Comparison of ENCODE assay signal across 16 cellular contexts in genomic region chr11:35852056-35852455, GRCh38.
DNase-seq lines count a peak whose midpoint lies in the region; ATAC-seq, FAIRE-seq and TF ChIP-seq lines count a peak whose summit lies in the region.
"Had no signal": no experiment of that assay in that cellular context is flagged by ENCODE, and none has a peak within 500 bp of the region (broad histone marks: within the 10 kb centered on the region; RNA-seq: fewer than 3 reads in every experiment).

No MANE protein-coding gene starts in this region.

- no peak overlapping the region for H3K18ac ChIP-seq in H1 (ENCODE audit: extremely low read depth, low read length)

- H4K8ac ChIP-seq in H1 (ENCODE audit: extremely low read depth, insufficient read depth, low read length) = peak overlapping the region; percentile 75

- H3K27ac ChIP-seq in H1 (ENCODE audit: low read depth, low read length) = no peak overlapping the region

- no peak overlapping the region for H3K4me3 Mint-ChIP-seq in WTC11
- H3K4me3 Mint-ChIP-seq in activated T-helper 1 cell treated with anti-CD3 and anti-CD28 coated beads, Interleukin-12 subunit alpha, Interleukin-12 subunit beta, Interleukin-2, Interleukin-4 antibody, amounts not matched to agents 30 ng/mL and 10 ng/mL and 1 ng/mL, durations not matched to agents 14 hours and 24 hours and 36 hours = no peak overlapping the region
- H3K4me3 Mint-ChIP-seq in activated naive CD8-positive, alpha-beta T cell treated with anti-CD3 and anti-CD28 coated beads, Interleukin-2, amount 50 U/mL, for 24 hours = no peak overlapping the region
- H3K4me3 Mint-ChIP-seq: dendritic cell treated with granulocyte-macrophage colony-stimulating factor and Interleukin-4, amounts not matched to agents 40 ng/mL and 50 ng/mL, for 4 days; stimulated activated naive B cell treated with anti-CD40 and anti-IgM and Interleukin-4, amounts not matched to agents 10 μg/mL and 1 μg/mL and 100 μg/mL, for 72 hours had no signal

- TF ChIP-seq CTCF in H1 (IDR thresholded peaks at IDR 0.05; ENCODE audit: control extremely low read depth in 1 of 3, insufficient read depth in 1 of 3, low read depth in 1 of 3, low read length in 3 of 3) = no peak
- no peak for TF ChIP-seq CTCF in WTC11 (IDR thresholded peaks at IDR 0.05)

- no peak overlapping the region for H3K9ac ChIP-seq in H1 (replicated peaks in 1 of 4; ENCODE audit: extremely low read depth in 1 of 4, low read depth in 3 of 4, low read length in 3 of 4)

- H3K4me1 Mint-ChIP-seq in WTC11 = peaks cover 12% of the 10 kb centered on the region; the same call in 1 of the 2 replicates
- no peaks in the 10 kb centered on the region for H3K4me1 Mint-ChIP-seq in activated T-helper 1 cell treated with anti-CD3 and anti-CD28 coated beads, Interleukin-12 subunit alpha, Interleukin-12 subunit beta, Interleukin-2, Interleukin-4 antibody, amounts not matched to agents 30 ng/mL and 10 ng/mL and 1 ng/mL, durations not matched to agents 14 hours and 24 hours and 36 hours (ENCODE audit: low read depth)
- no peaks in the 10 kb centered on the region for H3K4me1 Mint-ChIP-seq in activated naive CD8-positive, alpha-beta T cell treated with anti-CD3 and anti-CD28 coated beads, Interleukin-2, amount 50 U/mL, for 24 hours
- H3K4me1 Mint-ChIP-seq: stimulated activated naive B cell treated with anti-CD40 and anti-IgM and Interleukin-4, amounts not matched to agents 10 μg/mL and 1 μg/mL and 100 μg/mL, for 72 hours had no signal

- H2BK120ac ChIP-seq in H1 (replicated peaks; ENCODE audit: low read depth, low read length) = no peak overlapping the region

- no peak overlapping the region for H3K23ac ChIP-seq in H1 (ENCODE audit: insufficient read length)

- CTCF ChIA-PET in H1 (lab: Charles Lee; ENCODE audit: partially characterized antibody) (interaction anchor here (0.7 to 4.3 kb wide), 6 partner anchors 10 to 250 kb away, joined by 3 to 15 read pairs (median 7); no protein-coding TSS in a partner anchor), WTC11 (lab: Charles Lee) (interaction anchor here (1.2 to 3.1 kb wide), 2 partner anchors 16 to 30 kb away, joined by 4 to 25 read pairs; no protein-coding TSS in a partner anchor)

- H3K9me3 Mint-ChIP-seq in WTC11 = no peaks in the 10 kb centered on the region
- H3K9me3 Mint-ChIP-seq in activated T-helper 1 cell treated with anti-CD3 and anti-CD28 coated beads, Interleukin-12 subunit alpha, Interleukin-12 subunit beta, Interleukin-2, Interleukin-4 antibody, amounts not matched to agents 30 ng/mL and 10 ng/mL and 1 ng/mL, durations not matched to agents 14 hours and 24 hours and 36 hours = no peaks in the 10 kb centered on the region
- no peaks in the 10 kb centered on the region for H3K9me3 Mint-ChIP-seq in activated naive CD8-positive, alpha-beta T cell treated with anti-CD3 and anti-CD28 coated beads, Interleukin-2, amount 50 U/mL, for 24 hours
- H3K9me3 Mint-ChIP-seq: dendritic cell treated with granulocyte-macrophage colony-stimulating factor and Interleukin-4, amounts not matched to agents 40 ng/mL and 50 ng/mL, for 4 days; stimulated activated naive B cell treated with anti-CD40 and anti-IgM and Interleukin-4, amounts not matched to agents 10 μg/mL and 1 μg/mL and 100 μg/mL, for 72 hours had no signal

- intact Hi-C loops in activated T-helper 1 cell treated with anti-CD3 and anti-CD28 coated beads, Interleukin-12 subunit alpha, Interleukin-12 subunit beta, Interleukin-2, Interleukin-4 antibody, amounts not matched to agents 30 ng/mL and 10 ng/mL and 1 ng/mL, durations not matched to agents 14 hours and 24 hours and 36 hours (cut with micrococcal nuclease) = no loop called here

- H3K27ac Mint-ChIP-seq in WTC11 = no peak overlapping the region
- no peak overlapping the region for H3K27ac Mint-ChIP-seq in activated T-helper 1 cell treated with anti-CD3 and anti-CD28 coated beads, Interleukin-12 subunit alpha, Interleukin-12 subunit beta, Interleukin-2, Interleukin-4 antibody, amounts not matched to agents 30 ng/mL and 10 ng/mL and 1 ng/mL, durations not matched to agents 14 hours and 24 hours and 36 hours
- H3K27ac Mint-ChIP-seq in activated naive CD8-positive, alpha-beta T cell treated with anti-CD3 and anti-CD28 coated beads, Interleukin-2, amount 50 U/mL, for 24 hours = no peak overlapping the region
- H3K27ac Mint-ChIP-seq: dendritic cell treated with granulocyte-macrophage colony-stimulating factor and Interleukin-4, amounts not matched to agents 40 ng/mL and 50 ng/mL, for 4 days; stimulated activated naive B cell treated with anti-CD40 and anti-IgM and Interleukin-4, amounts not matched to agents 10 μg/mL and 1 μg/mL and 100 μg/mL, for 72 hours had no signal

- TF ChIP-seq RAD21 in H1 (IDR thresholded peaks at IDR 0.05 in 1 of 2, conservative IDR thresholded peaks at IDR 0.05 in 1 of 2; ENCODE audit: low read depth in 2 of 2, low read length in 2 of 2) = no peak

- ATAC-seq in WTC11 (no peak), HG03159 (IDR thresholded peaks at IDR 0.05; ENCODE audit: unreplicated experiment) (no peak)
- ATAC-seq in activated naive CD8-positive, alpha-beta T cell treated with anti-CD3 and anti-CD28 coated beads, Interleukin-2, amount 50 U/mL, for 24 hours = no peak
- ATAC-seq: stimulated activated naive B cell treated with anti-CD40 and anti-IgM and Interleukin-4, amounts not matched to agents 10 μg/mL and 1 μg/mL and 100 μg/mL, for 72 hours had no signal

- no peak overlapping the region for H3K4ac ChIP-seq in H1 (replicated peaks; ENCODE audit: insufficient read length, low read depth, low read length)

- no peaks in the 10 kb centered on the region; the same call in 1 of the 2 replicates for H3K27me3 Mint-ChIP-seq in WTC11 (ENCODE audit: low read depth)
- H3K27me3 Mint-ChIP-seq in activated T-helper 1 cell treated with anti-CD3 and anti-CD28 coated beads, Interleukin-12 subunit alpha, Interleukin-12 subunit beta, Interleukin-2, Interleukin-4 antibody, amounts not matched to agents 30 ng/mL and 10 ng/mL and 1 ng/mL, durations not matched to agents 14 hours and 24 hours and 36 hours (ENCODE audit: insufficient read depth) = peaks cover 1% of the 10 kb centered on the region
- peaks cover 3% of the 10 kb centered on the region for H3K27me3 Mint-ChIP-seq in activated naive CD8-positive, alpha-beta T cell treated with anti-CD3 and anti-CD28 coated beads, Interleukin-2, amount 50 U/mL, for 24 hours

- no peaks in the 10 kb centered on the region for H3K9me3 ChIP-seq in H1 (ENCODE audit: insufficient read depth in 2 of 2, low read depth in 1 of 2, low read length in 1 of 2)

- H3K56ac ChIP-seq in H1 (replicated peaks; ENCODE audit: insufficient read length, low read depth, low read length) = no peak overlapping the region

- no peak for TF ChIP-seq POLR2A in H1 (IDR thresholded peaks at IDR 0.05; ENCODE audit: control extremely low read depth in 1 of 2, low read depth in 2 of 2, low read length in 2 of 2)

- H4K91ac ChIP-seq in H1 (replicated peaks; ENCODE audit: insufficient read length, low read length) = no peak overlapping the region

- no peaks in the 10 kb centered on the region for H3K27me3 ChIP-seq in H1 (replicated peaks in 1 of 4; ENCODE audit: control insufficient read depth in 3 of 4, extremely low read depth in 1 of 4, insufficient read depth in 3 of 4, low read length in 3 of 4)

- no peak overlapping the region for H2AFZ ChIP-seq in H1 (ENCODE audit: low read length)

- H3K79me1 ChIP-seq in H1 (ENCODE audit: low read depth, low read length) = no peaks in the 10 kb centered on the region

- no peak overlapping the region for H4K5ac ChIP-seq in H1 (ENCODE audit: insufficient read length, low read depth, low read length)

- DNase-seq in GF-D8 (lab: John Stamatoyannopoulos, UW) (peak; percentile 50), NOMO-1 treated with DMSO at 0.1 percent for 48 hours (lab: John Stamatoyannopoulos, UW; ENCODE audit: unreplicated experiment) (peak; percentile 23), H1 (ENCODE audit: low read depth in 1 of 2, low spot score in 2 of 2) (no peak), lung microvascular endothelial cell (ENCODE audit: low read depth in 2 of 2) (peak; percentile 72 to 76), WTC11 (ENCODE audit: low spot score) (no peak)
- DNase-seq in activated T-helper 1 cell treated with anti-CD3 and anti-CD28 coated beads, Interleukin-12 subunit alpha, Interleukin-12 subunit beta, Interleukin-2, Interleukin-4 antibody, amounts not matched to agents 30 ng/mL and 10 ng/mL and 1 ng/mL, durations not matched to agents 14 hours and 24 hours and 36 hours (ENCODE audit: low spot score) = no peak
- no peak for DNase-seq in activated naive CD8-positive, alpha-beta T cell treated with anti-CD3 and anti-CD28 coated beads, Interleukin-2, amount 50 U/mL, for 24 hours
- DNase-seq: activated CD4-positive, CD25-positive, alpha-beta regulatory T cell; foreskin fibroblast; NCI-H1105; SHP77 treated with DMSO at 0.1 percent for 48 hours; stimulated activated naive B cell treated with anti-CD40 and anti-IgM and Interleukin-4, amounts not matched to agents 10 μg/mL and 1 μg/mL and 100 μg/mL, for 72 hours had no signal

- no peaks in the 10 kb centered on the region for H3K36me3 Mint-ChIP-seq in WTC11
- H3K36me3 Mint-ChIP-seq in activated T-helper 1 cell treated with anti-CD3 and anti-CD28 coated beads, Interleukin-12 subunit alpha, Interleukin-12 subunit beta, Interleukin-2, Interleukin-4 antibody, amounts not matched to agents 30 ng/mL and 10 ng/mL and 1 ng/mL, durations not matched to agents 14 hours and 24 hours and 36 hours (ENCODE audit: low read depth) = no peaks in the 10 kb centered on the region
- no peaks in the 10 kb centered on the region for H3K36me3 Mint-ChIP-seq in activated naive CD8-positive, alpha-beta T cell treated with anti-CD3 and anti-CD28 coated beads, Interleukin-2, amount 50 U/mL, for 24 hours (ENCODE audit: low read depth)
- H3K36me3 Mint-ChIP-seq: stimulated activated naive B cell treated with anti-CD40 and anti-IgM and Interleukin-4, amounts not matched to agents 10 μg/mL and 1 μg/mL and 100 μg/mL, for 72 hours had no signal

- H2BK12ac ChIP-seq in H1 (ENCODE audit: low read depth, low read length) = no peak overlapping the region

- no peak overlapping the region for H3K14ac ChIP-seq in H1 (ENCODE audit: insufficient read length)

- H2BK5ac ChIP-seq in H1 (ENCODE audit: low read depth, low read length) = no peak overlapping the region

- no peaks in the 10 kb centered on the region for H3K4me1 ChIP-seq in H1 (replicated peaks in 1 of 4; ENCODE audit: control insufficient read depth in 3 of 4, insufficient read depth in 4 of 4, low read length in 3 of 4)

- no peak overlapping the region for H2AK5ac ChIP-seq in H1 (ENCODE audit: low read depth, low read length)

- no peak overlapping the region for H3K4me2 ChIP-seq in H1 (ENCODE audit: insufficient read depth in 1 of 2, low read depth in 2 of 2, low read length in 2 of 2)

- FAIRE-seq in H1 (lab: Jason Lieb, UNC) = no peak
- FAIRE-seq: HTR-8/SVneo, islet of Langerhans had no signal

- TF ChIP-seq EP300 in H1 (IDR thresholded peaks at IDR 0.05; ENCODE audit: borderline replicate concordance in 1 of 2, low read depth in 2 of 2, low read length in 2 of 2) = no peak

- H3K23me2 ChIP-seq in H1 (ENCODE audit: low read depth, low read length) = peaks cover 6% of the 10 kb centered on the region; the same call in 1 of the 2 replicates

- H2BK15ac ChIP-seq in H1 (ENCODE audit: low read length) = no peak overlapping the region

- H2BK20ac ChIP-seq in H1 (ENCODE audit: low read length) = no peak overlapping the region

- WGBS in H1 (ENCODE audit: extremely low coverage in 1 of 2, insufficient coverage in 1 of 2, insufficient read length in 1 of 2, insufficient replicate concordance in 2 of 2, low coverage in 1 of 2, low lambda C conversion rate in 2 of 2, missing lambda C conversion rate in 1 of 2), 2 experiments = 76% methylated on average over 6 of the region's 6 CpGs; no CpG with 5 or more reads in 1 of the 2 experiments

- no peaks in the 10 kb centered on the region for H3K36me3 ChIP-seq in H1 (ENCODE audit: control insufficient read depth in 2 of 4, insufficient read depth in 4 of 4, low read length in 3 of 4)

- H3K79me2 ChIP-seq in H1 (ENCODE audit: control insufficient read depth in 1 of 2, insufficient read depth in 2 of 2, low read length in 2 of 2) = no peaks in the 10 kb centered on the region

- no peak overlapping the region for H3K4me3 ChIP-seq in H1 (ENCODE audit: extremely low read depth in 1 of 4, insufficient read depth in 2 of 4, low read depth in 3 of 4, low read length in 4 of 4)

- peaks cover 0 to 5% of the 10 kb centered on the region in 2 experiments for H4K20me1 ChIP-seq in H1 (replicated peaks in 1 of 2; ENCODE audit: control insufficient read depth in 1 of 2, insufficient read depth in 2 of 2, low read length in 2 of 2)

- POLR2A ChIA-PET in H1 (lab: Charles Lee; ENCODE audit: partially characterized antibody) (interaction anchor here (1.0 kb wide), 1 partner anchor 20 kb away, joined by 4 read pairs; no protein-coding TSS in a partner anchor), WTC11 (lab: Charles Lee) (no interaction called here)

Comparison
In these comparisons a context has a peak if more than half of its experiments do, and no peak if none do; other contexts are left out.
1. DNase-seq: peak in GF-D8 (single experiment), NOMO-1 treated with DMSO at 0.1 percent for 48 hours (single experiment) and lung microvascular endothelial cell (2 of 2); none in H1 (0 of 2), WTC11 (single experiment), activated T-helper 1 cell treated with anti-CD3 and anti-CD28 coated beads, Interleukin-12 subunit alpha, Interleukin-12 subunit beta, Interleukin-2, Interleukin-4 antibody, amounts not matched to agents 30 ng/mL and 10 ng/mL and 1 ng/mL, durations not matched to agents 14 hours and 24 hours and 36 hours (single experiment) and activated naive CD8-positive, alpha-beta T cell treated with anti-CD3 and anti-CD28 coated beads, Interleukin-2, amount 50 U/mL, for 24 hours (single experiment).